Comparison of ENCODE assay signal across 1 cellular context in genomic region chr12:118680361-118680963, GRCh38.
TF ChIP-seq lines count a peak whose summit lies in the region.

No MANE protein-coding gene starts in this region.

TF ChIP-seq in K562, 482 proteins besides CTCF, POLR2A, EP300 and RAD21 (continued from another document):
- TF ChIP-seq JUND (IDR thresholded peaks at IDR 0.05; ENCODE audit: borderline replicate concordance, low read depth, low read length) (no peak), JUND (tag; IDR thresholded peaks at IDR 0.05; ENCODE audit: borderline replicate concordance, low read depth, low read length) (peak; percentile 39; the same call in 1 of the 3 replicates), ZNF133 (CRISPR knock-in tag; IDR thresholded peaks at IDR 0.05) (no peak), ELF1 (tag; IDR thresholded peaks at IDR 0.05) (peak; percentile 51), ZEB2 (IDR thresholded peaks at IDR 0.05) (no peak), SMC3 (conservative IDR thresholded peaks at IDR 0.05; ENCODE audit: insufficient read depth, low read depth, low read length) (0 out of 2 replicates have a peak, but pooled peaks have one; percentile 6)
- TF ChIP-seq, protein P1, sequence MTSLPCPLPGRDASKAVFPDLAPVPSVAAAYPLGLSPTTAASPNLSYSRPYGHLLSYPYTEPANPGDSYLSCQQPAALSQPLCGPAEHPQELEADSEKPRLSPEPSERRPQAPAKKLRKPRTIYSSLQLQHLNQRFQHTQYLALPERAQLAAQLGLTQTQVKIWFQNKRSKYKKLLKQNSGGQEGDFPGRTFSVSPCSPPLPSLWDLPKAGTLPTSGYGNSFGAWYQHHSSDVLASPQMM (CRISPR knock-in tag; IDR thresholded peaks at IDR 0.05): no peak
TF ChIP-seq in K562: peak in this region for 6.
